In the genomic region with DNA sequence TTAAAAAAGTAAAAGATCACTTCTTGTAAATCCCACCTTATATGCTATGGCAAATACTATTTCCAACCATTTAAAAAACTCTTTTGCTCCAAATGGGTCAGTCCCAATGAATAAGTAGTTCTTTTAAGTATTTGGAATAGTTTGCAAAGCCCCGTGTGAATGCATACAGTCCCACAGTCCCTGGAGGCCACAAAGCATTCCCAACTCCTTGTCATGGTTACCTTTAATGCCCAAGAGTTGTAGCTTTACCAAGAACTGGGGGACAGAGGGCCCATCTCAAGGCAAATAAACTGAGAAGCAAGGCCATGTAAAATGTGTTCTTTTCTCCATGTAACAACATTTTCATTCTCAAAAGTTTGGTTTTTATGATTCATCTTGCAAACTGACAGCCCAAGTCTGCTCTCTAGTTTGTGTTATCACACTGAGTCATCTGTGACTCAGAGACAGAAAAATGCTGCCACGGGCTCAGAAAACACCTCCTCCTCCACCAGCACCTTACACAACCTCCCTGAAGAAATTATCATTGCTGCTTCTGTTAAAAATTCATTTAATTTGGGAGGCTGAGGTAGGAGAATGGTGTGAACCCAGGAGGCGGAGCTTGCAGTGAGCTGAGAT, we compare ENCODE assay signal across 8 cellular contexts.
DNase-seq lines count a peak whose midpoint lies in the region; ATAC-seq and TF ChIP-seq lines count a peak whose summit lies in the region.

No MANE protein-coding gene starts in this region.

- no peaks in the 10 kb centered on the region for H3K27me3 ChIP-seq in upper lobe of right lung

- no peak for TF ChIP-seq CTCF in upper lobe of right lung (IDR thresholded peaks at IDR 0.05)

- H3K4me3 Mint-ChIP-seq in activated naive CD8-positive, alpha-beta T cell treated with anti-CD3 and anti-CD28 coated beads, Interleukin-2, amount 50 U/mL, for 24 hours, result no peak overlapping the region
- no peak overlapping the region for H3K4me3 Mint-ChIP-seq in activated naive CD8-positive, alpha-beta T cell treated with anti-CD3 and anti-CD28 coated beads for 36 hours

- H3K27me3 Mint-ChIP-seq in activated naive CD8-positive, alpha-beta T cell treated with anti-CD3 and anti-CD28 coated beads, Interleukin-2, amount 50 U/mL, for 24 hours, result no peaks in the 10 kb centered on the region
- H3K27me3 Mint-ChIP-seq in activated naive CD8-positive, alpha-beta T cell treated with anti-CD3 and anti-CD28 coated beads for 36 hours, result peaks cover 8% of the 10 kb centered on the region

- no peak overlapping the region for H3K27ac ChIP-seq in upper lobe of right lung

- H3K27ac Mint-ChIP-seq in activated naive CD8-positive, alpha-beta T cell treated with anti-CD3 and anti-CD28 coated beads, Interleukin-2, amount 50 U/mL, for 24 hours, result no peak overlapping the region
- no peak overlapping the region for H3K27ac Mint-ChIP-seq in activated naive CD8-positive, alpha-beta T cell treated with anti-CD3 and anti-CD28 coated beads for 36 hours

- no peaks in the 10 kb centered on the region for H3K4me1 ChIP-seq in upper lobe of right lung

- H3K36me3 Mint-ChIP-seq in activated naive CD8-positive, alpha-beta T cell treated with anti-CD3 and anti-CD28 coated beads, Interleukin-2, amount 50 U/mL, for 24 hours (ENCODE audit: low read depth), result no peaks in the 10 kb centered on the region
- H3K36me3 Mint-ChIP-seq in activated naive CD8-positive, alpha-beta T cell treated with anti-CD3 and anti-CD28 coated beads for 36 hours, result no peaks in the 10 kb centered on the region

- intact Hi-C loops in upper lobe of right lung (cut with DNase I), result no loop called here

- H3K36me3 ChIP-seq in upper lobe of right lung, result no peaks in the 10 kb centered on the region

- H3K9me3 Mint-ChIP-seq in activated naive CD8-positive, alpha-beta T cell treated with anti-CD3 and anti-CD28 coated beads, Interleukin-2, amount 50 U/mL, for 24 hours, result no peaks in the 10 kb centered on the region
- no peaks in the 10 kb centered on the region for H3K9me3 Mint-ChIP-seq in activated naive CD8-positive, alpha-beta T cell treated with anti-CD3 and anti-CD28 coated beads for 36 hours

- H3K9me3 ChIP-seq in upper lobe of right lung, result no peaks in the 10 kb centered on the region

- peak; percentile 61 for ATAC-seq in activated naive CD8-positive, alpha-beta T cell treated with anti-CD3 and anti-CD28 coated beads, Interleukin-2, amount 50 U/mL, for 24 hours
- peak; percentile 94 for ATAC-seq in SK-N-SH treated with all-trans-retinoic acid at 6 μM for 48 hours
- ATAC-seq in upper lobe of right lung, result peak; percentile 70
- no peak for ATAC-seq in HG03175 (IDR thresholded peaks at IDR 0.05; ENCODE audit: unreplicated experiment)

- peaks cover 2% of the 10 kb centered on the region for H3K4me1 Mint-ChIP-seq in activated naive CD8-positive, alpha-beta T cell treated with anti-CD3 and anti-CD28 coated beads, Interleukin-2, amount 50 U/mL, for 24 hours
- H3K4me1 Mint-ChIP-seq in activated naive CD8-positive, alpha-beta T cell treated with anti-CD3 and anti-CD28 coated beads for 36 hours, result peaks cover 2% of the 10 kb centered on the region

- no peak overlapping the region for H3K4me3 ChIP-seq in upper lobe of right lung

- DNase-seq in activated naive CD8-positive, alpha-beta T cell treated with anti-CD3 and anti-CD28 coated beads, Interleukin-2, amount 50 U/mL, for 24 hours, result peak; percentile 2
- DNase-seq in activated naive CD8-positive, alpha-beta T cell treated with anti-CD3 and anti-CD28 coated beads for 36 hours, result no peak
- DNase-seq in glomerular visceral epithelial cell (ENCODE audit: extremely low spot score) (peak; percentile 86), upper lobe of right lung (no peak), NCI-H524 treated with DMSO at 0.1 percent for 48 hours (lab: John Stamatoyannopoulos, UW) (no peak), NCI-H446 treated with DMSO at 0.1 percent for 48 hours (lab: John Stamatoyannopoulos, UW) (no peak)

TF ChIP-seq in SK-N-SH treated with all-trans-retinoic acid at 6 μM for 48 hours, 23 proteins besides CTCF, POLR2A, EP300 and RAD21:
- peak; percentile 45; the same call in 1 of the 2 replicates for TF ChIP-seq ISL1 (CRISPR knock-in tag; IDR thresholded peaks at IDR 0.05)
- TF ChIP-seq, protein P1, sequence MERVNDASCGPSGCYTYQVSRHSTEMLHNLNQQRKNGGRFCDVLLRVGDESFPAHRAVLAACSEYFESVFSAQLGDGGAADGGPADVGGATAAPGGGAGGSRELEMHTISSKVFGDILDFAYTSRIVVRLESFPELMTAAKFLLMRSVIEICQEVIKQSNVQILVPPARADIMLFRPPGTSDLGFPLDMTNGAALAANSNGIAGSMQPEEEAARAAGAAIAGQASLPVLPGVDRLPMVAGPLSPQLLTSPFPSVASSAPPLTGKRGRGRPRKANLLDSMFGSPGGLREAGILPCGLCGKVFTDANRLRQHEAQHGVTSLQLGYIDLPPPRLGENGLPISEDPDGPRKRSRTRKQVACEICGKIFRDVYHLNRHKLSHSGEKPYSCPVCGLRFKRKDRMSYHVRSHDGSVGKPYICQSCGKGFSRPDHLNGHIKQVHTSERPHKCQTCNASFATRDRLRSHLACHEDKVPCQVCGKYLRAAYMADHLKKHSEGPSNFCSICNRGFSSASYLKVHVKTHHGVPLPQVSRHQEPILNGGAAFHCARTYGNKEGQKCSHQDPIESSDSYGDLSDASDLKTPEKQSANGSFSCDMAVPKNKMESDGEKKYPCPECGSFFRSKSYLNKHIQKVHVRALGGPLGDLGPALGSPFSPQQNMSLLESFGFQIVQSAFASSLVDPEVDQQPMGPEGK (CRISPR knock-in tag; IDR thresholded peaks at IDR 0.05; ENCODE audit: borderline replicate concordance), result no peak

Comparison
In these comparisons a context has a peak if more than half of its experiments do, and no peak if none do; other contexts are left out.
1. DNase-seq: peak in activated naive CD8-positive, alpha-beta T cell treated with anti-CD3 and anti-CD28 coated beads, Interleukin-2, amount 50 U/mL, for 24 hours (single experiment) and glomerular visceral epithelial cell (single experiment); none in activated naive CD8-positive, alpha-beta T cell treated with anti-CD3 and anti-CD28 coated beads for 36 hours (single experiment), upper lobe of right lung (single experiment), NCI-H524 treated with DMSO at 0.1 percent for 48 hours (single experiment) and NCI-H446 treated with DMSO at 0.1 percent for 48 hours (single experiment).